In the genomic region with DNA sequence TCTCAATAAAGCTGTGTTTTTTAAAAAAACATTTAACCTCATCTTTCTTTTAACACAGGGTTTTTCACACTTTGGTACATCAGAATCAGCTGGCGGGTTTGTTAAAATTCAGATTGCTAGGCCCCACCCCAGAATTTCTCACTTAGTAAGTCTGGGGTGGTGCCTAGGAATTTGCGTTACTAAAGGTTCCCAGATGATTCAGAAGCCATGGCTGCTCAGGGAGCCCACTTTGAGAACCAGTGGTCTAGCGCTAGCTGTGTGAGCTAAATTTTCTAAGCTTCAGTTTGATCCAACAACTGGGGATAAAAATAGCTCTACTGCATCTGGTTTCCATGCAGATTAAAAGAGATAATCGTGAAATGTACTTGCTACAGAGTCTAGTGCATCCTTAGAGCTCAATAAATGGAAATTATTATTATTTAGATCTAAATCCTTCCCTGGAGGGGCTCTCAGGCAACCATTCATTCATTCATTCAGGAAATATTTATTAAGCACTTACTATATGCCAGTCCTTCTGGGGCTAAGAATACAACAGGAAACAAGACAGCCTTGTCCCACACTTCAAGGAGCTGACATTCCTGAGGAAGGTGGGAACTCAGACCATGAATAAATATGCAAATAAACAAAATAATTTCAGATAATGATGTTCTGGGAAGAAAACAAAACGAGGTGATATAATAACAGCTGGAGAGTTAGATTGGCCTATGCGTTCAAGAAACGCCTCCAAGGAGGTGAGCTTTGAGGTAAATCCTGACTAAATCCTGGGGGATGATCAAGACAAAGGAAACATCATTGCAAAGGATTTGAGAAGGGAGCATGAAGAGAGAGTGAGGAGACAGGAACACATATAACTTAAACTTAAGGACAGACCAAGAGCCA, we compare ENCODE assay signal across 18 cellular contexts. TPM values are rescaled to one million over a fixed set of nuclear protein-coding genes. Genes with fewer than 3 reads are reported as not detected.
A peak's percentile ranks its signal among the peaks of the same experiment; 100 is the strongest.
DNase-seq lines count a peak whose midpoint lies in the region; ATAC-seq, FAIRE-seq and TF ChIP-seq lines count a peak whose summit lies in the region.
"Had no signal": no experiment of that assay in that cellular context is flagged by ENCODE, and none has a peak within 500 bp of the region (broad histone marks: within the 10 kb centered on the region; RNA-seq: fewer than 3 reads in every experiment).

No MANE protein-coding gene starts in this region.

- intact Hi-C loops in natural killer cell (cut with micrococcal nuclease), result no loop called here

- DNase-seq in natural killer cell (no peak), cardiac fibroblast (ENCODE audit: low read depth in 2 of 2) (peak; percentile 44 to 84), frontal cortex (ENCODE audit: low spot score in 2 of 2) (no peak), NCI-H510A treated with DMSO at 0.1 percent for 48 hours (lab: John Stamatoyannopoulos, UW) (no peak), ecto neural progenitor cell (ENCODE audit: low spot score) (no peak)
- no peak for DNase-seq in natural killer cell treated with Interleukin-12 subunit alpha and Interleukin-12 subunit beta and Interleukin-15 and Interleukin-18, amount 100 ng/mL, for 72 hours (ENCODE audit: low spot score)
- DNase-seq: activated naive CD4-positive, alpha-beta T cell; DND-41; H7; kidney; naive thymus-derived CD8-positive, alpha-beta T cell; NCI-H524 treated with DMSO at 0.1 percent for 48 hours; testis had no signal

- H3K9me3 Mint-ChIP-seq in natural killer cell, result no peaks in the 10 kb centered on the region
- no peaks in the 10 kb centered on the region for H3K9me3 Mint-ChIP-seq in natural killer cell treated with Interleukin-12 subunit alpha and Interleukin-12 subunit beta and Interleukin-15 and Interleukin-18, amount 100 ng/mL, for 72 hours
- H3K9me3 Mint-ChIP-seq: naive thymus-derived CD8-positive, alpha-beta T cell had no signal

- peak overlapping the region; percentile 10 for H3K27ac ChIP-seq in muscle layer of duodenum (ENCODE audit: low read length)
- H3K27ac ChIP-seq: testis had no signal

- no peaks in the 10 kb centered on the region for H3K27me3 Mint-ChIP-seq in natural killer cell (ENCODE audit: low read depth in 2 of 2)
- no peaks in the 10 kb centered on the region for H3K27me3 Mint-ChIP-seq in natural killer cell treated with Interleukin-12 subunit alpha and Interleukin-12 subunit beta and Interleukin-15 and Interleukin-18, amount 100 ng/mL, for 72 hours

- H3K27me3 ChIP-seq in muscle layer of duodenum (ENCODE audit: low read depth, low read length), result no peaks in the 10 kb centered on the region
- H3K27me3 ChIP-seq: testis had no signal

- no peaks in the 10 kb centered on the region for H3K4me1 ChIP-seq in muscle layer of duodenum (ENCODE audit: control insufficient read depth in 1 of 2, insufficient read depth in 2 of 2, low read length in 2 of 2)

- no peak for FAIRE-seq in frontal cortex (lab: Jason Lieb, UNC)
- FAIRE-seq: HTR-8/SVneo, kidney had no signal

- TF ChIP-seq CTCF in natural killer cell (IDR thresholded peaks at IDR 0.05), result no peak
- TF ChIP-seq CTCF in cardiac fibroblast (IDR thresholded peaks at IDR 0.05; ENCODE audit: low read depth, low read length), result no peak

- peak overlapping the region; percentile 6 for H3K4me3 Mint-ChIP-seq in natural killer cell
- H3K4me3 Mint-ChIP-seq in natural killer cell treated with Interleukin-12 subunit alpha and Interleukin-12 subunit beta and Interleukin-15 and Interleukin-18, amount 100 ng/mL, for 72 hours, result no peak overlapping the region
- H3K4me3 Mint-ChIP-seq: naive thymus-derived CD8-positive, alpha-beta T cell had no signal

- H3K9me3 ChIP-seq in muscle layer of duodenum (ENCODE audit: control insufficient read depth in 1 of 2, low read length in 2 of 2), result no peaks in the 10 kb centered on the region
- H3K9me3 ChIP-seq: testis had no signal

- H3K4me3 ChIP-seq in cardiac fibroblast (replicated peaks in 1 of 2; ENCODE audit: low read depth in 2 of 2, low read length in 2 of 2) (no peak overlapping the region), muscle layer of duodenum (ENCODE audit: low read depth in 1 of 2, low read length in 2 of 2) (no peak overlapping the region)
- H3K4me3 ChIP-seq: skin epidermis, testis had no signal

- H3K36me3 ChIP-seq in muscle layer of duodenum (ENCODE audit: control insufficient read depth in 1 of 2, insufficient read depth in 2 of 2, low read length in 2 of 2), result no peaks in the 10 kb centered on the region

- H3K4me1 Mint-ChIP-seq in natural killer cell, result peaks cover 7 to 11% of the 10 kb centered on the region in 2 donors
- no peaks in the 10 kb centered on the region for H3K4me1 Mint-ChIP-seq in natural killer cell treated with Interleukin-12 subunit alpha and Interleukin-12 subunit beta and Interleukin-15 and Interleukin-18, amount 100 ng/mL, for 72 hours (ENCODE audit: low read depth in 2 of 2)
- H3K4me1 Mint-ChIP-seq: naive thymus-derived CD8-positive, alpha-beta T cell had no signal

- no peaks in the 10 kb centered on the region for H3K36me3 Mint-ChIP-seq in natural killer cell
- H3K36me3 Mint-ChIP-seq in natural killer cell treated with Interleukin-12 subunit alpha and Interleukin-12 subunit beta and Interleukin-15 and Interleukin-18, amount 100 ng/mL, for 72 hours, result no peaks in the 10 kb centered on the region
- H3K36me3 Mint-ChIP-seq: naive thymus-derived CD8-positive, alpha-beta T cell had no signal

- ATAC-seq in natural killer cell (peak in 2 of 3 donors; percentile 52 to 75), HG02973 (IDR thresholded peaks at IDR 0.05; ENCODE audit: unreplicated experiment) (no peak)
- ATAC-seq in natural killer cell treated with Interleukin-12 subunit alpha and Interleukin-12 subunit beta and Interleukin-15 and Interleukin-18, amount 100 ng/mL, for 72 hours, result no peak
- ATAC-seq: naive thymus-derived CD8-positive, alpha-beta T cell had no signal

- H3K27ac Mint-ChIP-seq in natural killer cell, result peak overlapping the region in 1 of 2 donors; percentile 4
- H3K27ac Mint-ChIP-seq in natural killer cell treated with Interleukin-12 subunit alpha and Interleukin-12 subunit beta and Interleukin-15 and Interleukin-18, amount 100 ng/mL, for 72 hours, result no peak overlapping the region

RNA-seq across cellular contexts. Expression of a gene that starts 3.9 kb away (rescaled TPM):
- total RNA-seq in natural killer cell (not detected), frontal cortex (not detected)
- total RNA-seq in natural killer cell treated with Interleukin-12 subunit alpha and Interleukin-12 subunit beta and Interleukin-15 and Interleukin-18, amount 100 ng/mL, for 72 hours, result not detected
- total RNA-seq: A673, H7, kidney had no signal

RNA-seq across cellular contexts. Expression of a gene that starts 6.5 kb away (rescaled TPM):
- 10 to 100 TPM; 15.4 to 16.6 (median 15.5) TPM for total RNA-seq in natural killer cell
- total RNA-seq in natural killer cell treated with Interleukin-12 subunit alpha and Interleukin-12 subunit beta and Interleukin-15 and Interleukin-18, amount 100 ng/mL, for 72 hours, result 10 to 100 TPM; 31.8 to 42.8 TPM
- 15.9 TPM for total RNA-seq in frontal cortex

RNA-seq across cellular contexts. Expression of a gene that starts 18.7 kb away (rescaled TPM):
- total RNA-seq in natural killer cell, result 1 to 10 TPM in 2 of 3 donors, under 1 TPM in 1; 0.28 to 2.5 (median 1.5) TPM
- 1 to 10 TPM in 1 of 2 donors, under 1 TPM in 1; 0.48 to 1.9 TPM for total RNA-seq in natural killer cell treated with Interleukin-12 subunit alpha and Interleukin-12 subunit beta and Interleukin-15 and Interleukin-18, amount 100 ng/mL, for 72 hours
- total RNA-seq in frontal cortex, result under 0.01 TPM

RNA-seq across cellular contexts. Expression of a gene that starts 33.0 kb away (rescaled TPM):
- total RNA-seq in natural killer cell, result 1 to 10 TPM in 2 of 3 donors, under 1 TPM in 1; 0.77 to 1.5 (median 1.2) TPM
- under 1 TPM; 0.57 to 0.92 TPM for total RNA-seq in natural killer cell treated with Interleukin-12 subunit alpha and Interleukin-12 subunit beta and Interleukin-15 and Interleukin-18, amount 100 ng/mL, for 72 hours
- total RNA-seq in frontal cortex, result 2.4 TPM

RNA-seq across cellular contexts. Expression of a gene that starts 40.1 kb away (rescaled TPM):
- total RNA-seq in natural killer cell (10 to 100 TPM; 27.5 to 43.9 (median 30.9) TPM), frontal cortex (13.9 TPM)
- total RNA-seq in natural killer cell treated with Interleukin-12 subunit alpha and Interleukin-12 subunit beta and Interleukin-15 and Interleukin-18, amount 100 ng/mL, for 72 hours, result 10 to 100 TPM; 43.1 to 71.2 TPM

Comparison
In these comparisons a context has a peak if more than half of its experiments do, and no peak if none do; other contexts are left out.
1. ATAC-seq: peak in natural killer cell (2 of 3); none in natural killer cell treated with Interleukin-12 subunit alpha and Interleukin-12 subunit beta and Interleukin-15 and Interleukin-18, amount 100 ng/mL, for 72 hours (0 of 2) and HG02973 (single experiment).
2. DNase-seq: peak in cardiac fibroblast (2 of 2); none in natural killer cell (single experiment), natural killer cell treated with Interleukin-12 subunit alpha and Interleukin-12 subunit beta and Interleukin-15 and Interleukin-18, amount 100 ng/mL, for 72 hours (single experiment), frontal cortex (0 of 2), NCI-H510A treated with DMSO at 0.1 percent for 48 hours (single experiment) and ecto neural progenitor cell (single experiment).